20 cellular contexts compared by ENCODE assay signal in the genomic region with DNA sequence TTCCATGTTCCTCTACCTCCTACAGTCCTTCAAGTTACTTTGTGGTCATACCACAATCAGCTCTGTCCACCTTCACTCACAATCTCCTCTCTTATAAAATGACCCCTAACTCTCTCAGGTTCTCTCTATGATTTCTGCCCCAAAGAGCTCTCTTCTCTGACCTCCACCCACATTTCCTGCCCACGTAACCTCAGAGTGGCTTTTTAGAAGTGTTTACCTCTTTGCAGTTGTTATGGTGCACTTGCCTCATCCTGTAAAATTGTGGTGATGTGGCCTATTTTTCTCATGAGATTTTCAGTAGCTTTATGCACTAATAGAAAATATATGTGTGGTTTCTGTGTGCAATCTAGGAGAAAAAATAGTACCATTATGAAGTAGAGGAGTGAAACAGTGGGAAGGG.
DNase-seq lines count a peak whose midpoint lies in the region; ATAC-seq, FAIRE-seq and TF ChIP-seq lines count a peak whose summit lies in the region.
"Had no signal": no experiment of that assay in that cellular context is flagged by ENCODE, and none has a peak within 500 bp of the region (broad histone marks: within the 10 kb centered on the region; RNA-seq: fewer than 3 reads in every experiment).

No MANE protein-coding gene starts in this region.

- H3K27me3 ChIP-seq in Peyer's patch: no peaks in the 10 kb centered on the region
- no peaks in the 10 kb centered on the region for H3K27me3 ChIP-seq in small intestine (ENCODE audit: control insufficient read depth in 2 of 2, insufficient read depth in 2 of 2, low read length in 2 of 2)
- H3K27me3 ChIP-seq in body of pancreas: no peaks in the 10 kb centered on the region
- no peaks in the 10 kb centered on the region for H3K27me3 ChIP-seq in dorsolateral prefrontal cortex

- H3K9me3 ChIP-seq in Peyer's patch (no peaks in the 10 kb centered on the region), small intestine (ENCODE audit: control insufficient read depth, low read depth) (no peaks in the 10 kb centered on the region), body of pancreas (no peaks in the 10 kb centered on the region)
- H3K9me3 ChIP-seq: SK-N-SH had no signal

- H3K36me3 ChIP-seq in Peyer's patch: no peaks in the 10 kb centered on the region
- H3K36me3 ChIP-seq in small intestine (ENCODE audit: control insufficient read depth in 2 of 2, insufficient read depth in 2 of 2, low read length in 2 of 2): no peaks in the 10 kb centered on the region
- H3K36me3 ChIP-seq in body of pancreas (replicated peaks in 1 of 2; ENCODE audit: insufficient read depth in 1 of 2, low read depth in 2 of 2): no peaks in the 10 kb centered on the region

- H3K4me3 ChIP-seq in Peyer's patch (no peak overlapping the region), astrocyte of the spinal cord (ENCODE audit: low read depth, low read length) (no peak overlapping the region), small intestine (ENCODE audit: low read depth in 1 of 2, low read length in 2 of 2) (no peak overlapping the region), body of pancreas (no peak overlapping the region), dorsolateral prefrontal cortex (no peak overlapping the region)

- no peak for FAIRE-seq in small intestine (lab: Jason Lieb, UNC)
- FAIRE-seq: bronchial epithelial cell, RCC 7860 had no signal

- peak; percentile 0 for DNase-seq in activated T-cell treated with anti-CD3 and anti-CD28 coated beads for 4 hours
- no peak for DNase-seq in activated T-cell treated with anti-CD3 and anti-CD28 coated beads, Interleukin-2, amount 50 U/mL, for 48 hours
- DNase-seq in Peyer's patch: peak in 2 of 3 donors; percentile 16 to 73
- DNase-seq in astrocyte of the spinal cord (ENCODE audit: low read depth, low spot score): peak; percentile 7
- peak; percentile 40 for DNase-seq in small intestine
- no peak for DNase-seq in body of pancreas
- no peak for DNase-seq in dorsolateral prefrontal cortex
- DNase-seq in NCI-H2081 treated with DMSO at 0.1 percent for 48 hours (lab: John Stamatoyannopoulos, UW): no peak
- DNase-seq: activated gamma-delta T cell; Kasumi-1; NCI-H1417; NCI-H2171 treated with DMSO at 0.1 percent for 48 hours; NCI-H774; nephron progenitor cell; SK-N-SH; stimulated activated CD4-positive, alpha-beta T cell treated with anti-CD3 and anti-CD28 coated beads, Interleukin-12 subunit alpha, Interleukin-12 subunit beta, amount 100 ng/mL, for 4 hours; stimulated activated naive B cell treated with anti-CD40 and anti-IgM and Interleukin-4, amounts not matched to agents 10 μg/mL and 1 μg/mL and 100 μg/mL, for 72 hours had no signal

- no peaks in the 10 kb centered on the region for H3K4me1 ChIP-seq in Peyer's patch
- H3K4me1 ChIP-seq in small intestine (ENCODE audit: control insufficient read depth in 2 of 2, insufficient read depth in 1 of 2, low read depth in 1 of 2, low read length in 1 of 2): no peaks in the 10 kb centered on the region
- H3K4me1 ChIP-seq in body of pancreas: no peaks in the 10 kb centered on the region

- H3K27ac ChIP-seq in Peyer's patch (no peak overlapping the region), small intestine (ENCODE audit: low read depth in 1 of 2, low read length in 1 of 2) (no peak overlapping the region), body of pancreas (no peak overlapping the region), dorsolateral prefrontal cortex (no peak overlapping the region)

- intact Hi-C loops in body of pancreas (cut with DNase I): no loop called here
- intact Hi-C loops in dorsolateral prefrontal cortex (cut with DNase I): no loop called here

- ATAC-seq in body of pancreas: no peak
- ATAC-seq: HCT116; stimulated activated naive B cell treated with anti-CD40 and anti-IgM and Interleukin-4, amounts not matched to agents 10 μg/mL and 1 μg/mL and 100 μg/mL, for 72 hours had no signal

- TF ChIP-seq POLR2A in Peyer's patch (IDR thresholded peaks at IDR 0.05) (no peak), body of pancreas (IDR thresholded peaks at IDR 0.05) (no peak)

- in situ Hi-C loops in astrocyte of the spinal cord (cut with HindIII; ENCODE audit: low sequenced_read_pairs): no loop called here

- TF ChIP-seq CTCF in Peyer's patch (IDR thresholded peaks at IDR 0.05) (no peak), astrocyte of the spinal cord (IDR thresholded peaks at IDR 0.05; ENCODE audit: low read depth, low read length) (no peak), body of pancreas (IDR thresholded peaks at IDR 0.05) (no peak), dorsolateral prefrontal cortex (IDR thresholded peaks at IDR 0.05 in 54 of 56, conservative IDR thresholded peaks at IDR 0.05 in 2 of 56; ENCODE audit: low read depth in 1 of 56, partially characterized antibody in 56 of 56) (no peak)

- 40 to 59% (median 42%) methylated on average over 1 of the region's 1 CpG for WGBS in small intestine, 3 donors
- 48 to 68% methylated on average over 1 of the region's 1 CpG for WGBS in body of pancreas, 2 donors

Comparison
In these comparisons a context has a peak if more than half of its experiments do, and no peak if none do; other contexts are left out.
1. DNase-seq: peak in activated T-cell treated with anti-CD3 and anti-CD28 coated beads for 4 hours (single experiment), Peyer's patch (2 of 3), astrocyte of the spinal cord (single experiment) and small intestine (single experiment); none in activated T-cell treated with anti-CD3 and anti-CD28 coated beads, Interleukin-2, amount 50 U/mL, for 48 hours (0 of 2), body of pancreas (0 of 4), dorsolateral prefrontal cortex (0 of 10) and NCI-H2081 treated with DMSO at 0.1 percent for 48 hours (single experiment).